In genomic region chr14:21102472-21103164, GRCh38 we compare ENCODE assay signal across 2 cellular contexts.
TF ChIP-seq lines count a peak whose summit lies in the region.

No MANE protein-coding gene starts in this region.

TF ChIP-seq in GM23338, 12 proteins besides CTCF, POLR2A, EP300 and RAD21 (continued from another document):
- TF ChIP-seq REST (IDR thresholded peaks at IDR 0.05; ENCODE audit: unreplicated experiment) (no peak), ZNF462 (CRISPR knock-in tag; IDR thresholded peaks at IDR 0.05) (no peak), ZNF331 (CRISPR knock-in tag; IDR thresholded peaks at IDR 0.05; ENCODE audit: low read depth) (no peak), POLR2AphosphoS5 (IDR thresholded peaks at IDR 0.05; ENCODE audit: low read depth) (no peak), STAT1 (IDR thresholded peaks at IDR 0.05; ENCODE audit: unreplicated experiment) (no peak), ZNF114 (CRISPR knock-in tag; IDR thresholded peaks at IDR 0.05) (no peak), CREB1 (CRISPR knock-in tag; IDR thresholded peaks at IDR 0.05; ENCODE audit: low read depth) (no peak), EZH2 (IDR thresholded peaks at IDR 0.05; ENCODE audit: low read depth, unreplicated experiment) (no peak), NANOG (IDR thresholded peaks at IDR 0.05; ENCODE audit: borderline replicate concordance) (no peak), ETS1 (IDR thresholded peaks at IDR 0.05) (no peak), JUNB (IDR thresholded peaks at IDR 0.05; ENCODE audit: unreplicated experiment) (no peak)

TF ChIP-seq in liver, 16 proteins besides CTCF, POLR2A, EP300 and RAD21 (continued from another document):
- TF ChIP-seq REST (IDR thresholded peaks at IDR 0.05): no peak
- no peak for TF ChIP-seq JUND (IDR thresholded peaks at IDR 0.05)
- no peak for TF ChIP-seq ATF3 (IDR thresholded peaks at IDR 0.05)
- TF ChIP-seq MAX (IDR thresholded peaks at IDR 0.05): no peak
- no peak for TF ChIP-seq SP1 (IDR thresholded peaks at IDR 0.05)
- TF ChIP-seq FOXA2 (IDR thresholded peaks at IDR 0.05): no peak
- no peak for TF ChIP-seq YY1 (IDR thresholded peaks at IDR 0.05)
- TF ChIP-seq NR2F2 (IDR thresholded peaks at IDR 0.05): no peak
- TF ChIP-seq HNF4G (IDR thresholded peaks at IDR 0.05): no peak
- TF ChIP-seq EGR1 (IDR thresholded peaks at IDR 0.05; ENCODE audit: low read depth in 2 of 2): no peak
- TF ChIP-seq HNF4A (conservative IDR thresholded peaks at IDR 0.05): no peak
- no peak for TF ChIP-seq FOXA1 (IDR thresholded peaks at IDR 0.05)
